Comparison of ENCODE assay signal across 25 cellular contexts in genomic region chr3:189464800-189465199, GRCh38.
A peak's percentile ranks its signal among the peaks of the same experiment; 100 is the strongest.
DNase-seq lines count a peak whose midpoint lies in the region; ATAC-seq, FAIRE-seq and TF ChIP-seq lines count a peak whose summit lies in the region.
"Had no signal": no experiment of that assay in that cellular context is flagged by ENCODE, and none has a peak within 500 bp of the region (broad histone marks: within the 10 kb centered on the region; RNA-seq: fewer than 3 reads in every experiment).

No MANE protein-coding gene starts in this region.

- WGBS in A549 (ENCODE audit: missing lambda C conversion rate) = 90% methylated on average over 2 of the region's 2 CpGs

- no peak overlapping the region for H3K27ac ChIP-seq in A549
- H3K27ac ChIP-seq in SK-N-MC = peak overlapping the region; percentile 55; the same call in 1 of the 2 replicates
- no peak overlapping the region for H3K27ac ChIP-seq in kidney (ENCODE audit: low read depth in 2 of 2, low read length in 2 of 2)
- H3K27ac ChIP-seq in RWPE1 = no peak overlapping the region
- H3K27ac ChIP-seq: BLaER1 had no signal

- no peak for TF ChIP-seq RAD21 in A549 (conservative IDR thresholded peaks at IDR 0.05 in 1 of 2, IDR thresholded peaks at IDR 0.05 in 1 of 2)

- FAIRE-seq in A549 (lab: Jason Lieb, UNC) (no peak), kidney (lab: Jason Lieb, UNC) (peak; percentile 72)
- FAIRE-seq: GM12878, GM12892, GM19239 had no signal

- TF ChIP-seq CTCF in A549 (IDR thresholded peaks at IDR 0.05) (no peak), kidney (IDR thresholded peaks at IDR 0.05; ENCODE audit: borderline replicate concordance, extremely low read depth, insufficient read depth) (no peak), RWPE1 (conservative IDR thresholded peaks at IDR 0.05; ENCODE audit: low read depth) (no peak)

- H3K9ac ChIP-seq in SK-N-MC (ENCODE audit: insufficient read length) (no peak overlapping the region), kidney (ENCODE audit: low read length in 2 of 2) (no peak overlapping the region)
- H3K9ac ChIP-seq: BLaER1 had no signal

- H3K4me3 ChIP-seq in A549 (no peak overlapping the region), SK-N-MC (no peak overlapping the region), kidney (ENCODE audit: low read length in 2 of 2) (no peak overlapping the region)
- H3K4me3 ChIP-seq: BLaER1, GM12878 had no signal

- ATAC-seq in A549 = no peak
- ATAC-seq in GM19467 (IDR thresholded peaks at IDR 0.05; ENCODE audit: unreplicated experiment) = no peak
- no peak for ATAC-seq in GM18511 (IDR thresholded peaks at IDR 0.05; ENCODE audit: unreplicated experiment)
- ATAC-seq: GM12878 had no signal

- no peak for TF ChIP-seq POLR2A in A549 (IDR thresholded peaks at IDR 0.05; ENCODE audit: low read length)

- POLR2A ChIA-PET in A549 (lab: Yijun Ruan, JAX) (no interaction called here), RWPE1 (lab: Yijun Ruan, JAX; ENCODE audit: low non-redundant PET) (no interaction called here)

- H3K9me3 ChIP-seq in A549 (no peaks in the 10 kb centered on the region), SK-N-MC (ENCODE audit: low read depth, low read length) (peaks cover 16% of the 10 kb centered on the region; the same call in 1 of the 2 replicates), kidney (ENCODE audit: control insufficient read depth in 1 of 2, low read length in 2 of 2) (no peaks in the 10 kb centered on the region)
- H3K9me3 ChIP-seq: BE2C, BLaER1 had no signal

- H3K4me1 ChIP-seq in A549 (no peaks in the 10 kb centered on the region), kidney (ENCODE audit: control insufficient read depth in 1 of 2, insufficient read depth in 1 of 2, low read depth in 1 of 2, low read length in 2 of 2) (no peaks in the 10 kb centered on the region)
- H3K4me1 ChIP-seq: BE2C, BLaER1 had no signal

- no peak for TF ChIP-seq EP300 in A549 (IDR thresholded peaks at IDR 0.05)

- DNase-seq in A549 (ENCODE audit: low read depth in 1 of 2, low spot score in 1 of 2) = no peak
- no peak for DNase-seq in SK-N-MC (ENCODE audit: low read depth, low spot score)
- DNase-seq in kidney = no peak
- no peak for DNase-seq in RWPE1 (ENCODE audit: low spot score)
- DNase-seq: 8988T; ACHN; BE2C; C1 segment of cervical spinal cord; CD4-positive, alpha-beta memory T cell; CD4-positive, CD25-positive, alpha-beta regulatory T cell; CD8-positive, alpha-beta memory T cell; COR-L47; DMS 273 treated with DMSO at 0.1 percent for 48 hours; DMS153; DMS53; DMS79; DND-41; EL; GDM1 had no signal

- peaks cover 13% of the 10 kb centered on the region; the same call in 1 of the 2 replicates for H3K36me3 ChIP-seq in SK-N-MC (ENCODE audit: insufficient read depth, low read length)
- no peaks in the 10 kb centered on the region for H3K36me3 ChIP-seq in kidney (ENCODE audit: control insufficient read depth in 1 of 2, insufficient read depth in 2 of 2, low read length in 2 of 2)
- H3K36me3 ChIP-seq: BE2C, BLaER1 had no signal

- intact Hi-C loops in kidney (cut with DNase I) = no loop called here

- CTCF ChIA-PET in A549 (lab: Yijun Ruan, JAX) (no interaction called here), RWPE1 (lab: Yijun Ruan, JAX) (no interaction called here)

- H3K4me2 ChIP-seq in A549 = no peak overlapping the region
- H3K4me2 ChIP-seq: BLaER1 had no signal

TF ChIP-seq in A549, 52 proteins besides CTCF, POLR2A, EP300 and RAD21:
- TF ChIP-seq REST (IDR thresholded peaks at IDR 0.05) (no peak), MAFK (IDR thresholded peaks at IDR 0.05; ENCODE audit: partially characterized antibody) (peak; percentile 66)
